12 cellular contexts compared by ENCODE assay signal in genomic region chr5:17267099-17267498, GRCh38. TPM values are rescaled to one million over a fixed set of nuclear protein-coding genes. Genes with fewer than 3 reads are reported as not detected.
DNase-seq lines count a peak whose midpoint lies in the region; ATAC-seq and TF ChIP-seq lines count a peak whose summit lies in the region.
"Had no signal": no experiment of that assay in that cellular context is flagged by ENCODE, and none has a peak within 500 bp of the region (broad histone marks: within the 10 kb centered on the region; RNA-seq: fewer than 3 reads in every experiment).

No MANE protein-coding gene starts in this region.

- no TSS peak for BruUV-seq in OCI-LY7 (replicated peaks; lab: Mats Ljungman, UMichigan)

- 0 out of 2 replicates have a peak, but pooled peaks cover 2% of the 10 kb centered on the region for H3K36me3 ChIP-seq in DOHH2 (ENCODE audit: control insufficient read depth, low read length)
- peaks cover 36% of the 10 kb centered on the region for H3K36me3 ChIP-seq in OCI-LY7 (ENCODE audit: insufficient read depth, low read length)
- H3K36me3 ChIP-seq in WERI-Rb-1 = no peaks in the 10 kb centered on the region
- no peaks in the 10 kb centered on the region for H3K36me3 ChIP-seq in thyroid gland
- no peaks in the 10 kb centered on the region for H3K36me3 ChIP-seq in left lung
- peaks cover 76% of the 10 kb centered on the region for H3K36me3 ChIP-seq in MG63
- H3K36me3 ChIP-seq: uterus had no signal

- intact Hi-C loops in OCI-LY7 (cut with micrococcal nuclease; ENCODE audit: unreplicated experiment) = loop anchor here (5.0 kb wide), 2 partner anchors 50 kb away; partner anchors contain the start of gene BASP1
- intact Hi-C loops in thyroid gland (cut with DNase I) = no loop called here
- intact Hi-C loops in left lung (cut with DNase I) = no loop called here

- CTCF ChIA-PET in OCI-LY7 (lab: Charles Lee; ENCODE audit: unreplicated experiment) = no interaction called here

- peak overlapping the region; percentile 54 for H3K4me3 ChIP-seq in DOHH2 (ENCODE audit: low read length)
- peak overlapping the region; percentile 56 for H3K4me3 ChIP-seq in OCI-LY7 (ENCODE audit: low read depth, low read length, poor library complexity, severe bottlenecking)
- H3K4me3 ChIP-seq in WERI-Rb-1 (ENCODE audit: low read depth, low read length) = no peak overlapping the region
- no peak overlapping the region for H3K4me3 ChIP-seq in thyroid gland (replicated peaks in 1 of 3)
- no peak overlapping the region for H3K4me3 ChIP-seq in left lung
- H3K4me3 ChIP-seq in MG63 = no peak overlapping the region
- H3K4me3 ChIP-seq: uterus had no signal

- H3K27me3 ChIP-seq in DOHH2 (ENCODE audit: control insufficient read depth, low read length) = no peaks in the 10 kb centered on the region
- no peaks in the 10 kb centered on the region for H3K27me3 ChIP-seq in WERI-Rb-1 (ENCODE audit: insufficient read depth, low read depth, severe bottlenecking)
- no peaks in the 10 kb centered on the region for H3K27me3 ChIP-seq in thyroid gland
- H3K27me3 ChIP-seq in left lung = no peaks in the 10 kb centered on the region
- H3K27me3 ChIP-seq in MG63 = no peaks in the 10 kb centered on the region
- H3K27me3 ChIP-seq: uterus had no signal

- ATAC-seq in GM19463 (IDR thresholded peaks at IDR 0.05; ENCODE audit: unreplicated experiment) = peak; percentile 62
- peak; percentile 72 for ATAC-seq in HG02938 (IDR thresholded peaks at IDR 0.05; ENCODE audit: unreplicated experiment)
- ATAC-seq in left lung = no peak
- ATAC-seq: sciatic nerve had no signal

- H3K9me3 ChIP-seq in DOHH2 (ENCODE audit: control insufficient read depth, insufficient read depth, low read length) = no peaks in the 10 kb centered on the region
- H3K9me3 ChIP-seq in OCI-LY7 (ENCODE audit: low read length) = peaks cover 8% of the 10 kb centered on the region; the same call in 1 of the 2 replicates
- no peaks in the 10 kb centered on the region for H3K9me3 ChIP-seq in WERI-Rb-1 (ENCODE audit: severe bottlenecking)
- no peaks in the 10 kb centered on the region for H3K9me3 ChIP-seq in thyroid gland
- H3K9me3 ChIP-seq in left lung = no peaks in the 10 kb centered on the region
- peaks cover 2% of the 10 kb centered on the region; the same call in 1 of the 2 replicates for H3K9me3 ChIP-seq in MG63
- H3K9me3 ChIP-seq: uterus had no signal

- peak overlapping the region; percentile 50 for H3K4me2 ChIP-seq in DOHH2 (ENCODE audit: low read length)
- peak overlapping the region; percentile 55 for H3K4me2 ChIP-seq in OCI-LY7 (ENCODE audit: low read length)

- H3F3A ChIP-seq in DOHH2 (ENCODE audit: control insufficient read depth, insufficient read depth) = 0 out of 2 replicates have a peak, but pooled peaks cover 2% of the 10 kb centered on the region

- TF ChIP-seq CTCF in DOHH2 (IDR thresholded peaks at IDR 0.05; ENCODE audit: low read depth, low read length, poor library complexity, severe bottlenecking) (no peak), OCI-LY7 (conservative IDR thresholded peaks at IDR 0.05; ENCODE audit: low read length) (no peak), WERI-Rb-1 (IDR thresholded peaks at IDR 0.05; ENCODE audit: low read depth, low read length) (no peak), thyroid gland (IDR thresholded peaks at IDR 0.05) (no peak), left lung (IDR thresholded peaks at IDR 0.05) (no peak)

- TF ChIP-seq POLR2A in thyroid gland (IDR thresholded peaks at IDR 0.05) = no peak

- POLR2A ChIA-PET in OCI-LY7 (lab: Charles Lee) = interaction anchor here (0.7 to 6.5 kb wide), 4 partner anchors 9 to 54 kb away, joined by 3 to 55 read pairs (median 4); no protein-coding TSS in a partner anchor

- no peak overlapping the region for H3K27ac ChIP-seq in DOHH2 (ENCODE audit: low read depth, low read length)
- peak overlapping the region; percentile 74 for H3K27ac ChIP-seq in OCI-LY7 (ENCODE audit: low read depth, low read length, poor library complexity, severe bottlenecking)
- H3K27ac ChIP-seq in WERI-Rb-1 = no peak overlapping the region
- H3K27ac ChIP-seq in thyroid gland = no peak overlapping the region
- no peak overlapping the region for H3K27ac ChIP-seq in left lung
- H3K27ac ChIP-seq: RWPE1, uterus had no signal

- DNase-seq in OCI-LY7 (ENCODE audit: low spot score) (peak; percentile 68), WERI-Rb-1 (no peak), thyroid gland (no peak), left lung (no peak), MG63 (no peak)
- DNase-seq: DND-41, uterus had no signal

- peaks cover 65% of the 10 kb centered on the region for H3K79me2 ChIP-seq in DOHH2 (ENCODE audit: control insufficient read depth, low read length)
- H3K79me2 ChIP-seq in OCI-LY7 (ENCODE audit: insufficient read depth, low read depth, low read length) = peaks cover 86% of the 10 kb centered on the region

- peaks cover 60% of the 10 kb centered on the region for H3K4me1 ChIP-seq in DOHH2 (ENCODE audit: control insufficient read depth, low read length)
- H3K4me1 ChIP-seq in OCI-LY7 (ENCODE audit: insufficient read depth, low read length, poor library complexity, severe bottlenecking) = peaks cover 77% of the 10 kb centered on the region
- no peaks in the 10 kb centered on the region for H3K4me1 ChIP-seq in thyroid gland
- peaks cover 0 to 8% of the 10 kb centered on the region in 2 donors for H3K4me1 ChIP-seq in left lung
- H3K4me1 ChIP-seq: uterus had no signal

- H4K20me1 ChIP-seq in DOHH2 (ENCODE audit: control insufficient read depth, insufficient read depth, low read depth, low read length) (no peaks in the 10 kb centered on the region), OCI-LY7 (ENCODE audit: insufficient read depth, low read length) (no peaks in the 10 kb centered on the region)

- no peaks in the 10 kb centered on the region for H3K9me2 ChIP-seq in DOHH2 (replicated peaks; ENCODE audit: control insufficient read depth, low read length)
- no peaks in the 10 kb centered on the region for H3K9me2 ChIP-seq in OCI-LY7 (ENCODE audit: insufficient read depth, low read length)

- WGBS in thyroid gland, 2 donors = 94 to 96% methylated on average over 5 of the region's 5 CpGs

- H2AFZ ChIP-seq in OCI-LY7 (ENCODE audit: low read length) = no peak overlapping the region; the same call in 1 of the 2 replicates

RNA-seq across cellular contexts. Expression of gene BASP1, which starts 49.7 kb away (rescaled TPM):
- 62.1 and 64.8 TPM in 2 replicates for total RNA-seq in OCI-LY7 (2014; rRNA removed; shearing (Covaris generic))
- total RNA-seq in OCI-LY7 (2022) (23.4 and 28.1 TPM in 2 replicates), thyroid gland (10 to 100 TPM; 10.1 to 29.6 (median 23.0) TPM), left lung (10 to 100 TPM; 22.9 to 45.9 TPM)
- 543 and 644 TPM in 2 replicates for total RNA-seq in MG63 (2014; rRNA removed; shearing (Covaris generic); ENCODE audit: low replicate concordance)

Comparison
In these comparisons a context has a peak if more than half of its experiments do, and no peak if none do; other contexts are left out.
1. H3K4me3 ChIP-seq: peak in DOHH2 (single experiment) and OCI-LY7 (single experiment); none in WERI-Rb-1 (single experiment), thyroid gland (0 of 3), left lung (0 of 2) and MG63 (single experiment).